14 cellular contexts compared by ENCODE assay signal in genomic region chr6:53333439-53334408, GRCh38. TPM values are rescaled to one million over a fixed set of nuclear protein-coding genes. Genes with fewer than 3 reads are reported as not detected.
A peak's percentile ranks its signal among the peaks of the same experiment; 100 is the strongest.
DNase-seq lines count a peak whose midpoint lies in the region; ATAC-seq and TF ChIP-seq lines count a peak whose summit lies in the region.
"Had no signal": no experiment of that assay in that cellular context is flagged by ENCODE, and none has a peak within 500 bp of the region (broad histone marks: within the 10 kb centered on the region; RNA-seq: fewer than 3 reads in every experiment).

No MANE protein-coding gene starts in this region.

- no peak overlapping the region for H3K4me3 ChIP-seq in OCI-LY3 (ENCODE audit: low read length)
- H3K4me3 ChIP-seq: body of pancreas had no signal

- peaks cover 62% of the 10 kb centered on the region for H3K4me1 Mint-ChIP-seq in activated CD4-positive, alpha-beta T cell treated with anti-CD3 and anti-CD28 coated beads, Interleukin-2, amount 10 ng/mL, durations not matched to agents 24 days and 14 days
- H3K4me1 Mint-ChIP-seq in activated naive CD8-positive, alpha-beta T cell treated with anti-CD3 and anti-CD28 coated beads, Interleukin-2, amount 50 U/mL, for 24 hours = peaks cover 80% of the 10 kb centered on the region
- H3K4me1 Mint-ChIP-seq in natural killer cell treated with Interleukin-12 subunit alpha and Interleukin-12 subunit beta and Interleukin-15 and Interleukin-18, amount 100 ng/mL, for 72 hours (ENCODE audit: low read depth in 2 of 2) = peaks cover 45 to 66% of the 10 kb centered on the region in 2 donors
- peaks cover 13% of the 10 kb centered on the region for H3K4me1 Mint-ChIP-seq in glutamatergic neuron (ENCODE audit: low read depth, unreplicated experiment)

- peak overlapping the region; percentile 90 for H3K27ac Mint-ChIP-seq in activated CD4-positive, alpha-beta T cell treated with anti-CD3 and anti-CD28 coated beads, Interleukin-2, amount 10 ng/mL, durations not matched to agents 24 days and 14 days
- H3K27ac Mint-ChIP-seq in activated naive CD8-positive, alpha-beta T cell treated with anti-CD3 and anti-CD28 coated beads, Interleukin-2, amount 50 U/mL, for 24 hours = peak overlapping the region; percentile 97
- H3K27ac Mint-ChIP-seq in natural killer cell treated with Interleukin-12 subunit alpha and Interleukin-12 subunit beta and Interleukin-15 and Interleukin-18, amount 100 ng/mL, for 72 hours = peak overlapping the region; percentile 95 to 98
- H3K27ac Mint-ChIP-seq in glutamatergic neuron (ENCODE audit: unreplicated experiment) = no peak overlapping the region

- H3K9me3 ChIP-seq in OCI-LY3 (ENCODE audit: insufficient read depth, low read length) = 0 out of 2 replicates have a peak, but pooled peaks cover 4% of the 10 kb centered on the region
- H3K9me3 ChIP-seq: body of pancreas had no signal

- H3K27ac ChIP-seq in OCI-LY3 (ENCODE audit: low read length) = no peak overlapping the region
- H3K27ac ChIP-seq: body of pancreas, HL-60 had no signal

- H3K4me2 ChIP-seq in OCI-LY3 (ENCODE audit: low read length) = peak overlapping the region; percentile 0; the same call in 1 of the 2 replicates

- H3K27me3 Mint-ChIP-seq in activated CD4-positive, alpha-beta T cell treated with anti-CD3 and anti-CD28 coated beads, Interleukin-2, amount 10 ng/mL, durations not matched to agents 24 days and 14 days = no peaks in the 10 kb centered on the region
- no peaks in the 10 kb centered on the region for H3K27me3 Mint-ChIP-seq in activated naive CD8-positive, alpha-beta T cell treated with anti-CD3 and anti-CD28 coated beads, Interleukin-2, amount 50 U/mL, for 24 hours
- H3K27me3 Mint-ChIP-seq in natural killer cell treated with Interleukin-12 subunit alpha and Interleukin-12 subunit beta and Interleukin-15 and Interleukin-18, amount 100 ng/mL, for 72 hours = no peaks in the 10 kb centered on the region
- no peaks in the 10 kb centered on the region for H3K27me3 Mint-ChIP-seq in glutamatergic neuron (ENCODE audit: unreplicated experiment)

- ATAC-seq in activated naive CD8-positive, alpha-beta T cell treated with anti-CD3 and anti-CD28 coated beads, Interleukin-2, amount 50 U/mL, for 24 hours = no peak
- no peak for ATAC-seq in natural killer cell treated with Interleukin-12 subunit alpha and Interleukin-12 subunit beta and Interleukin-15 and Interleukin-18, amount 100 ng/mL, for 72 hours
- no peak for ATAC-seq in GM19351 (IDR thresholded peaks at IDR 0.05; ENCODE audit: unreplicated experiment)
- ATAC-seq: body of pancreas had no signal

- peaks cover 49% of the 10 kb centered on the region for H3K4me1 ChIP-seq in OCI-LY3 (ENCODE audit: low read length)
- H3K4me1 ChIP-seq: body of pancreas had no signal

- no peak for DNase-seq in activated CD4-positive, alpha-beta T cell treated with anti-CD3 and anti-CD28 coated beads, Interleukin-2, amount 10 ng/mL, durations not matched to agents 24 days and 14 days
- no peak for DNase-seq in activated CD4-positive, alpha-beta T cell treated with anti-CD3 and anti-CD28 coated beads, Interleukin-2, amount 50 U/mL, for 1 hour
- no peak for DNase-seq in activated naive CD8-positive, alpha-beta T cell treated with anti-CD3 and anti-CD28 coated beads, Interleukin-2, amount 50 U/mL, for 24 hours
- DNase-seq in natural killer cell treated with Interleukin-12 subunit alpha and Interleukin-12 subunit beta and Interleukin-15 and Interleukin-18, amount 100 ng/mL, for 72 hours (ENCODE audit: low spot score) = no peak
- DNase-seq in glutamatergic neuron = no peak
- no peak for DNase-seq in germinal center (ENCODE audit: low spot score)
- DNase-seq: body of pancreas, NCI-H1930, NCI-H82, occipital lobe, SHP77 had no signal

- no peak overlapping the region for H3K9ac ChIP-seq in OCI-LY3 (ENCODE audit: low read length)

- peaks cover 9% of the 10 kb centered on the region; the same call in 1 of the 2 replicates for H4K20me1 ChIP-seq in OCI-LY3 (ENCODE audit: insufficient read depth, low read length)

- no peak overlapping the region for H2AFZ ChIP-seq in OCI-LY3 (ENCODE audit: low read depth, low read length)

- no peaks in the 10 kb centered on the region for H3K9me3 Mint-ChIP-seq in activated CD4-positive, alpha-beta T cell treated with anti-CD3 and anti-CD28 coated beads, Interleukin-2, amount 10 ng/mL, durations not matched to agents 24 days and 14 days
- H3K9me3 Mint-ChIP-seq in activated naive CD8-positive, alpha-beta T cell treated with anti-CD3 and anti-CD28 coated beads, Interleukin-2, amount 50 U/mL, for 24 hours = no peaks in the 10 kb centered on the region
- no peaks in the 10 kb centered on the region for H3K9me3 Mint-ChIP-seq in natural killer cell treated with Interleukin-12 subunit alpha and Interleukin-12 subunit beta and Interleukin-15 and Interleukin-18, amount 100 ng/mL, for 72 hours
- peaks cover 1% of the 10 kb centered on the region for H3K9me3 Mint-ChIP-seq in glutamatergic neuron (ENCODE audit: unreplicated experiment)

- peak overlapping the region; percentile 71 for H3K4me3 Mint-ChIP-seq in activated CD4-positive, alpha-beta T cell treated with anti-CD3 and anti-CD28 coated beads, Interleukin-2, amount 10 ng/mL, durations not matched to agents 24 days and 14 days
- no peak overlapping the region for H3K4me3 Mint-ChIP-seq in activated naive CD8-positive, alpha-beta T cell treated with anti-CD3 and anti-CD28 coated beads, Interleukin-2, amount 50 U/mL, for 24 hours
- H3K4me3 Mint-ChIP-seq in natural killer cell treated with Interleukin-12 subunit alpha and Interleukin-12 subunit beta and Interleukin-15 and Interleukin-18, amount 100 ng/mL, for 72 hours = peak overlapping the region; percentile 14
- H3K4me3 Mint-ChIP-seq in glutamatergic neuron (ENCODE audit: unreplicated experiment) = no peak overlapping the region

- peaks cover 91% of the 10 kb centered on the region for H3K79me2 ChIP-seq in OCI-LY3 (ENCODE audit: low read length)

- TF ChIP-seq CTCF in OCI-LY3 (IDR thresholded peaks at IDR 0.05; ENCODE audit: low read depth, low read length) = no peak
- no peak for TF ChIP-seq CTCF in glutamatergic neuron (IDR thresholded peaks at IDR 0.05; ENCODE audit: partially characterized antibody, unreplicated experiment)

- H3K36me3 ChIP-seq in OCI-LY3 (replicated peaks; ENCODE audit: low read depth, low read length) = peaks cover 32% of the 10 kb centered on the region

- H3K36me3 Mint-ChIP-seq in activated CD4-positive, alpha-beta T cell treated with anti-CD3 and anti-CD28 coated beads, Interleukin-2, amount 10 ng/mL, durations not matched to agents 24 days and 14 days (ENCODE audit: low read depth) = peaks cover 29% of the 10 kb centered on the region
- peaks cover 31% of the 10 kb centered on the region for H3K36me3 Mint-ChIP-seq in activated naive CD8-positive, alpha-beta T cell treated with anti-CD3 and anti-CD28 coated beads, Interleukin-2, amount 50 U/mL, for 24 hours (ENCODE audit: low read depth)
- peaks cover 6% of the 10 kb centered on the region for H3K36me3 Mint-ChIP-seq in natural killer cell treated with Interleukin-12 subunit alpha and Interleukin-12 subunit beta and Interleukin-15 and Interleukin-18, amount 100 ng/mL, for 72 hours
- H3K36me3 Mint-ChIP-seq in glutamatergic neuron (ENCODE audit: unreplicated experiment) = no peaks in the 10 kb centered on the region

- intact Hi-C loops in activated CD4-positive, alpha-beta T cell treated with anti-CD3 and anti-CD28 coated beads, Interleukin-2, amount 10 ng/mL, durations not matched to agents 24 days and 14 days (cut with micrococcal nuclease) = loop anchor here (10.0 kb wide), 2 partner anchors 339 to 939 kb away; partner anchors contain the start of gene GSTA4

- no peaks in the 10 kb centered on the region for H3K27me3 ChIP-seq in OCI-LY3 (ENCODE audit: low read depth, low read length)
- H3K27me3 ChIP-seq: body of pancreas had no signal

RNA-seq across cellular contexts. Expression of gene ELOVL5, which starts 15.0 kb away (rescaled TPM):
- total RNA-seq in activated CD4-positive, alpha-beta T cell treated with anti-CD3 and anti-CD28 coated beads, Interleukin-2, amount 10 ng/mL, durations not matched to agents 24 days and 14 days = 122 and 126 TPM in 2 replicates
- 100 to 1,000 TPM; 130 to 136 TPM for total RNA-seq in natural killer cell treated with Interleukin-12 subunit alpha and Interleukin-12 subunit beta and Interleukin-15 and Interleukin-18, amount 100 ng/mL, for 72 hours
- 97.2 TPM for total RNA-seq in glutamatergic neuron (ENCODE audit: unreplicated experiment)

Comparison
In these comparisons a context has a peak if more than half of its experiments do, and no peak if none do; other contexts are left out.
1. H3K4me3 Mint-ChIP-seq: peak in activated CD4-positive, alpha-beta T cell treated with anti-CD3 and anti-CD28 coated beads, Interleukin-2, amount 10 ng/mL, durations not matched to agents 24 days and 14 days (single experiment) and natural killer cell treated with Interleukin-12 subunit alpha and Interleukin-12 subunit beta and Interleukin-15 and Interleukin-18, amount 100 ng/mL, for 72 hours (single experiment); none in activated naive CD8-positive, alpha-beta T cell treated with anti-CD3 and anti-CD28 coated beads, Interleukin-2, amount 50 U/mL, for 24 hours (single experiment) and glutamatergic neuron (single experiment).